In the genomic region with DNA sequence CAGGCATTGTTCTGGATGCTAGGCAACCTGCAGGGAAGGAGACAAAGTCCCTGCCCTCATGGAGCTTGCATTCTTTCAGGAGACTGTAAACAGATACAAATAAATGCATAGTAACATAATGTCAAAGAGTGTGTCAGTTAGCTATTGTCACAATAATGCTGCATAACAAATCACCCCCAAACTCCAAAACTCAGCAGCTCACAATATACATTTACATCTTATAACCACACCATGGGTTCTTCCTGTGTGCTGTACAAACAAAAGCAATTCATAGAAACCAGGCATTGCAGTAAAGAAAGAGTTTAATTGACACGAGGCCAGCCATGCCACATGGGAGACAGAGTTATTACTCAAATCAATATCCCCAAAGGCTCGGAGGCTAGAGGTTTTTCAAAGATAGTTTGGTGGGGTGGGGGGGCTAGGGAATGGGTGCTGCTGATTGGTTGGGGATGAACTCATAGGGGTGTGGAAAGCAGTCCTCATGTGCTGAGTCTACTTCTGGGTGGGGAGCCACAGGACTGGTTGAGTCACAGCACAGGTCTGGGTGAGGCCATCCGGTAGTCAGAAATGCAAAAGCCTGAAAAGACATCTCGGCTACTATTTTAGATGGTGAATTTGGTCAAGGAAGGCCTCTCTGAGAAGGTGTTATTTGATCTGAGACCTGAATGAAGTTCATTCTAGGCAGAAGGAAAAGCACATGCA, we compare ENCODE assay signal across 12 cellular contexts.
DNase-seq lines count a peak whose midpoint lies in the region; ATAC-seq and TF ChIP-seq lines count a peak whose summit lies in the region.
"Had no signal": no experiment of that assay in that cellular context is flagged by ENCODE, and none has a peak within 500 bp of the region (broad histone marks: within the 10 kb centered on the region; RNA-seq: fewer than 3 reads in every experiment).

No MANE protein-coding gene starts in this region.

- H3K36me3 ChIP-seq in HAP-1 (replicated peaks), result no peaks in the 10 kb centered on the region
- H3K36me3 ChIP-seq: gastrocnemius medialis, prostate gland had no signal

- peaks cover 11% of the 10 kb centered on the region for H3K36me3 Mint-ChIP-seq in natural killer cell treated with Interleukin-12 subunit alpha and Interleukin-12 subunit beta and Interleukin-15 and Interleukin-18, amount 100 ng/mL, for 72 hours
- H3K36me3 Mint-ChIP-seq in natural killer cell (no peaks in the 10 kb centered on the region), T-cell (no peaks in the 10 kb centered on the region)

- CTCF ChIA-PET in T-cell (lab: Charles Lee), result interaction anchor here in 1 of 2 donors (0.5 kb wide), 1 partner anchor 221 kb away, joined by 8 read pairs; no protein-coding TSS in a partner anchor

- no peak for TF ChIP-seq CTCF in natural killer cell (IDR thresholded peaks at IDR 0.05)

- ATAC-seq in natural killer cell treated with Interleukin-12 subunit alpha and Interleukin-12 subunit beta and Interleukin-15 and Interleukin-18, amount 100 ng/mL, for 72 hours, result no peak
- no peak for ATAC-seq in natural killer cell
- ATAC-seq in T-cell (replicated peaks in 1 of 4), result no peak
- peak; percentile 78 for ATAC-seq in esophagus mucosa
- no peak for ATAC-seq in GM18511 (IDR thresholded peaks at IDR 0.05; ENCODE audit: unreplicated experiment)
- ATAC-seq: gastrocnemius medialis had no signal

- intact Hi-C loops in natural killer cell (cut with micrococcal nuclease), result no loop called here

- peaks cover 0 to 2% of the 10 kb centered on the region in 2 donors for H3K27me3 Mint-ChIP-seq in natural killer cell treated with Interleukin-12 subunit alpha and Interleukin-12 subunit beta and Interleukin-15 and Interleukin-18, amount 100 ng/mL, for 72 hours
- no peaks in the 10 kb centered on the region for H3K27me3 Mint-ChIP-seq in natural killer cell (ENCODE audit: low read depth in 2 of 2)
- no peaks in the 10 kb centered on the region for H3K27me3 Mint-ChIP-seq in T-cell
- H3K27me3 Mint-ChIP-seq: naive B cell had no signal

- peak overlapping the region; percentile 5 for H3K4me3 Mint-ChIP-seq in natural killer cell treated with Interleukin-12 subunit alpha and Interleukin-12 subunit beta and Interleukin-15 and Interleukin-18, amount 100 ng/mL, for 72 hours
- H3K4me3 Mint-ChIP-seq in natural killer cell (no peak overlapping the region), T-cell (peak overlapping the region in 1 of 3 donors; percentile 81)

- in situ Hi-C loops in HAP-1 (cut with MboI; ENCODE audit: low sequenced_read_pairs), result no loop called here

- no peak overlapping the region for H3K4me3 ChIP-seq in HAP-1
- H3K4me3 ChIP-seq: gastrocnemius medialis, prostate gland, SK-N-MC, testis had no signal

- H3K27ac Mint-ChIP-seq in natural killer cell treated with Interleukin-12 subunit alpha and Interleukin-12 subunit beta and Interleukin-15 and Interleukin-18, amount 100 ng/mL, for 72 hours, result peak overlapping the region in 1 of 2 donors; percentile 56
- no peak overlapping the region for H3K27ac Mint-ChIP-seq in natural killer cell
- peak overlapping the region; percentile 89 to 90 for H3K27ac Mint-ChIP-seq in T-cell

- H3K4me1 ChIP-seq in HAP-1, result no peaks in the 10 kb centered on the region
- H3K4me1 ChIP-seq: prostate gland had no signal

- POLR2A ChIA-PET in T-cell (lab: Charles Lee), result no interaction called here

- DNase-seq in natural killer cell treated with Interleukin-12 subunit alpha and Interleukin-12 subunit beta and Interleukin-15 and Interleukin-18, amount 100 ng/mL, for 72 hours (ENCODE audit: low spot score), result no peak
- DNase-seq in natural killer cell (no peak), T-cell (no peak), HAP-1 (ENCODE audit: low spot score in 2 of 2) (no peak), NCI-H510A treated with DMSO at 0.1 percent for 48 hours (lab: John Stamatoyannopoulos, UW) (no peak)
- DNase-seq: naive B cell, testis had no signal

- H3K9me3 Mint-ChIP-seq in natural killer cell treated with Interleukin-12 subunit alpha and Interleukin-12 subunit beta and Interleukin-15 and Interleukin-18, amount 100 ng/mL, for 72 hours, result peaks cover 3% of the 10 kb centered on the region
- H3K9me3 Mint-ChIP-seq in natural killer cell (peaks cover 0 to 2% of the 10 kb centered on the region in 2 donors), T-cell (peaks cover 5 to 11% (median 10%) of the 10 kb centered on the region in 3 donors)

- peaks cover 8 to 9% of the 10 kb centered on the region in 2 donors for H3K4me1 Mint-ChIP-seq in natural killer cell treated with Interleukin-12 subunit alpha and Interleukin-12 subunit beta and Interleukin-15 and Interleukin-18, amount 100 ng/mL, for 72 hours (ENCODE audit: low read depth in 2 of 2)
- H3K4me1 Mint-ChIP-seq in natural killer cell, result peaks cover 8 to 9% of the 10 kb centered on the region in 2 donors
- peaks cover 13 to 29% (median 21%) of the 10 kb centered on the region in 3 donors for H3K4me1 Mint-ChIP-seq in T-cell

- no peaks in the 10 kb centered on the region for H3K27me3 ChIP-seq in HAP-1 (ENCODE audit: low read depth)
- H3K27me3 ChIP-seq: gastrocnemius medialis, testis had no signal

- H3K9me3 ChIP-seq in HAP-1, result peaks cover 4% of the 10 kb centered on the region; the same call in 1 of the 2 replicates
- H3K9me3 ChIP-seq: prostate gland, testis had no signal

Comparison
In these comparisons a context has a peak if more than half of its experiments do, and no peak if none do; other contexts are left out.
1. H3K27ac Mint-ChIP-seq: peak in T-cell (2 of 2); none in natural killer cell (0 of 2).